1 cellular context compared by ENCODE assay signal in the genomic region with DNA sequence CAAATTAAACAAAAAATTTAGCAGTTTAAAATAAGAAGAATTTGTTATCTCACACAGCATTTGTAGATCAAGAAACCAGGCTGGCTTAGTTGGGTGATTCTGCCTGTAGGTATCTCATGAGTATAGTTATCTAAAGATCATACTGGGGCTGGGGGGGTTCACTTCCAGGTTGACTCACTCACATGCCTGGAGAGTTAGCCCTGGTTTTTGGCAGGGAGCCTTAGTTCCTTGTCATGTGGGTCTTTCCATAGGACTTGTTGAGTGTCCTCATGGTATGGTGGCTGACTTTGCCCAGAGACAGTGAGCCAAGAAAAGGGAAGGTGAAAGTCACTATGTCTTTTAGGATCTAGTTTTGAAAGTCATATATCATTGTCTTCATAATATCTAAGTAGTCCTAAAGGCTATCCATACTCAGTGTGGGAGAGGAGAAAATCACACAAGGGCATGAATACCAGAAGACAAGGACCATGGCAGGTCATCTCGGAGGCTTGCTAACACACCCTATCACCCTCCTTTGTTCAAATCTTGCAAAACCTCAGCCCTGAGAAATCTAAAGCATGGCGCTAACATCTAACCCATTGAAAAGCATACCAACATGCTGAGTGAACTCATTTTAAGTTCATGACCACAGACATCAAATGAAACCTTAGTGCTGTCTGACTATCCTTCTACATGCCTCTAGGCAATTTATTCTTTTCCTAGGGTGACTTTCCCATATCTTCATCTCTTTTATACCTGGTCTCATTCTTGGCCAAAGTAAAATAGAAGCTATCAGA.
TF ChIP-seq lines count a peak whose summit lies in the region.

No MANE protein-coding gene starts in this region.

TF ChIP-seq in IMR-90, 13 proteins besides CTCF, POLR2A, EP300 and RAD21:
- TF ChIP-seq CHD1 (IDR thresholded peaks at IDR 0.05; ENCODE audit: low read depth, low read length): no peak
- no peak for TF ChIP-seq RCOR1 (IDR thresholded peaks at IDR 0.05; ENCODE audit: insufficient replicate concordance, low read length)
- TF ChIP-seq BHLHE40 (IDR thresholded peaks at IDR 0.05; ENCODE audit: low read depth, low read length): no peak
- TF ChIP-seq, protein P1, sequence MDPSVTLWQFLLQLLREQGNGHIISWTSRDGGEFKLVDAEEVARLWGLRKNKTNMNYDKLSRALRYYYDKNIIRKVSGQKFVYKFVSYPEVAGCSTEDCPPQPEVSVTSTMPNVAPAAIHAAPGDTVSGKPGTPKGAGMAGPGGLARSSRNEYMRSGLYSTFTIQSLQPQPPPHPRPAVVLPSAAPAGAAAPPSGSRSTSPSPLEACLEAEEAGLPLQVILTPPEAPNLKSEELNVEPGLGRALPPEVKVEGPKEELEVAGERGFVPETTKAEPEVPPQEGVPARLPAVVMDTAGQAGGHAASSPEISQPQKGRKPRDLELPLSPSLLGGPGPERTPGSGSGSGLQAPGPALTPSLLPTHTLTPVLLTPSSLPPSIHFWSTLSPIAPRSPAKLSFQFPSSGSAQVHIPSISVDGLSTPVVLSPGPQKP (IDR thresholded peaks at IDR 0.05; ENCODE audit: borderline replicate concordance, low read depth, low read length): no peak
- TF ChIP-seq, protein P2, sequence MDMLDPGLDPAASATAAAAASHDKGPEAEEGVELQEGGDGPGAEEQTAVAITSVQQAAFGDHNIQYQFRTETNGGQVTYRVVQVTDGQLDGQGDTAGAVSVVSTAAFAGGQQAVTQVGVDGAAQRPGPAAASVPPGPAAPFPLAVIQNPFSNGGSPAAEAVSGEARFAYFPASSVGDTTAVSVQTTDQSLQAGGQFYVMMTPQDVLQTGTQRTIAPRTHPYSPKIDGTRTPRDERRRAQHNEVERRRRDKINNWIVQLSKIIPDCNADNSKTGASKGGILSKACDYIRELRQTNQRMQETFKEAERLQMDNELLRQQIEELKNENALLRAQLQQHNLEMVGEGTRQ (IDR thresholded peaks at IDR 0.05; ENCODE audit: low read depth, low read length): no peak
- TF ChIP-seq MXI1 (IDR thresholded peaks at IDR 0.05; ENCODE audit: borderline replicate concordance, low read depth, low read length): no peak
- TF ChIP-seq MAFK (IDR thresholded peaks at IDR 0.05; ENCODE audit: low read depth, low read length): no peak
- no peak for TF ChIP-seq RFX5 (IDR thresholded peaks at IDR 0.05; ENCODE audit: low read depth, low read length)
- no peak for TF ChIP-seq MAZ (IDR thresholded peaks at IDR 0.05; ENCODE audit: borderline replicate concordance, low read depth, low read length)
- TF ChIP-seq NFE2L2 (IDR thresholded peaks at IDR 0.05; ENCODE audit: low read depth, low read length): no peak
- no peak for TF ChIP-seq CEBPB (IDR thresholded peaks at IDR 0.05; ENCODE audit: low read depth, low read length)
